ENCODE assay signal across 9 cellular contexts in the genomic region with DNA sequence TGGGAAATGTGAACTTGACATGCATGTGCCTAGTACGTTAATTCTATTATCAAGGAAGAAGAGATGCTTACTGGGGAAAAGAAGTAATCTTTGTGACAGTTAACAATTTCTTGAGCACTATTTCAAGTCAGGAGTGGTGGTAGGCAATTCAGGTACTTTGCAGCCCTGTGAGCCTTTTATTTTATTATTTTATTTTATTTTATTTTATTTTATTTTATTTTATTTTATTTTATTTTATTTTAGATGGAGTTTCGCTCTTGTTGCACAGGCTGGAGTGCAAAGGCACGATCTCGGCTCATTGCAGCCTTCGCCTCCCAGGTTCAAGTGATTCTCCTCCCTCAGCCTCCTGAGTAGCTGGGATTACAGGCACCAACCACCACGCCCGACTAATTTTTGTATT. TPM values are rescaled to one million over a fixed set of nuclear protein-coding genes. Genes with fewer than 3 reads are reported as not detected.
"Had no signal": no experiment of that assay in that cellular context is flagged by ENCODE, and none has a peak within 500 bp of the region (broad histone marks: within the 10 kb centered on the region; RNA-seq: fewer than 3 reads in every experiment).

No MANE protein-coding gene starts in this region.

RNA-seq across cellular contexts. Expression of a gene that starts 31.5 kb away (rescaled TPM):
- total RNA-seq: activated naive CD4-positive, alpha-beta T cell treated with anti-CD3 and anti-CD28 coated beads for 36 hours; activated naive CD4-positive, alpha-beta T cell treated with anti-CD3 and anti-CD28 coated beads, Interleukin-2, amount 50 U/mL, for 72 hours; activated naive CD8-positive, alpha-beta T cell treated with anti-CD3 and anti-CD28 coated beads for 36 hours; activated naive CD8-positive, alpha-beta T cell treated with anti-CD3 and anti-CD28 coated beads, Interleukin-2, amount 10 ng/mL, durations not matched to agents 7 days and 5 days; activated T-cell treated with anti-CD3 and anti-CD28 coated beads, Interleukin-2, amount 50 U/mL, for 72 hours; activated T-helper 1 cell treated with anti-CD3 and anti-CD28 coated beads, Interleukin-12 subunit alpha, Interleukin-12 subunit beta, Interleukin-2, Interleukin-4 antibody, amounts not matched to agents 30 ng/mL and 10 ng/mL and 1 ng/mL, durations not matched to agents 14 hours and 24 hours and 36 hours; activated T-helper 17 cell treated with anti-CD3 and anti-CD28 coated beads, Interleukin-2, amount 50 U/mL, for 72 hours; activated T-helper 2 cell treated with anti-CD3 and anti-CD28 coated beads, Interferon-gamma antibody, Interleukin-2, Interleukin-4, amounts not matched to agents 10 μg/mL and 5 μg/mL and 100 μg/mL, durations not matched to agents 14 hours and 24 hours and 36 hours; body of pancreas had no signal
